ENCODE assay signal across 21 cellular contexts in the genomic region with DNA sequence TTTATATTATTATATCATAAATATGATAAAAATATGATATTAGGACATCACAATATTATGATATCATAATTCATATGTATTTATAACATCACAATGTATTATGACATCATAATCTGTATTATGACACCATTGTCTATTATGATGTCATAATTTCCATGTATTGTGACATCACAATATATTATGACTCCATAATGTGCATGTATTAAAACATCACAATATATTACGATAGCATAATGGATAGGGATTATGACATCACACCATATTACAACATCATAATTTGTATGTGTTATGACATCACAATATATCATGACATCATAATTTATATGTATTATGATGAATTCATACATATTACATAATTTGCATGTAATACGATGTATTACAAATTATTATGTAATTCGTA.
A peak's percentile ranks its signal among the peaks of the same experiment; 100 is the strongest.
DNase-seq lines count a peak whose midpoint lies in the region; ATAC-seq, FAIRE-seq and TF ChIP-seq lines count a peak whose summit lies in the region.
"Had no signal": no experiment of that assay in that cellular context is flagged by ENCODE, and none has a peak within 500 bp of the region (broad histone marks: within the 10 kb centered on the region; RNA-seq: fewer than 3 reads in every experiment).

No MANE protein-coding gene starts in this region.

- CTCF ChIA-PET in HepG2 (lab: Yijun Ruan, JAX; ENCODE audit: low intra/inter-chr PET ratio, low total read pairs) (no interaction called here), GM12878 (lab: Yijun Ruan, JAX) (no interaction called here)

- no peak for TF ChIP-seq POLR2A in HepG2 (IDR thresholded peaks at IDR 0.05; ENCODE audit: insufficient read depth in 1 of 2, low read depth in 2 of 2, low read length in 2 of 2)
- TF ChIP-seq POLR2A in right lobe of liver (IDR thresholded peaks at IDR 0.05) = no peak
- no peak for TF ChIP-seq POLR2A in GM12878 (IDR thresholded peaks at IDR 0.05; ENCODE audit: low read depth, low read length)

- H3K27me3 Mint-ChIP-seq in activated naive CD8-positive, alpha-beta T cell treated with anti-CD3 and anti-CD28 coated beads, Interleukin-2, amount 50 U/mL, for 24 hours = no peaks in the 10 kb centered on the region
- H3K27me3 Mint-ChIP-seq: B cell, IgD-negative memory B cell had no signal

- no peak overlapping the region for H3K4me2 ChIP-seq in HepG2 (ENCODE audit: low read depth, low read length)
- H3K4me2 ChIP-seq in GM12878 (ENCODE audit: control insufficient read depth, insufficient read depth) = no peak overlapping the region
- H3K4me2 ChIP-seq: BLaER1 treated with 17β-estradiol and CSF1 and Interleukin-3, amounts not matched to agents 10 nM and 100 nM; KMS-11 had no signal

- H4K20me1 ChIP-seq in HepG2 (ENCODE audit: insufficient read depth, low read length) (no peaks in the 10 kb centered on the region), GM12878 (ENCODE audit: control insufficient read depth, insufficient read depth) (no peaks in the 10 kb centered on the region)
- H4K20me1 ChIP-seq: BLaER1 treated with 17β-estradiol and CSF1 and Interleukin-3, amounts not matched to agents 10 nM and 100 nM had no signal

- H3K36me3 ChIP-seq in HepG2 (replicated peaks in 1 of 2; ENCODE audit: control insufficient read depth in 1 of 2, insufficient read depth in 2 of 2, low read length in 2 of 2) = no peaks in the 10 kb centered on the region
- no peaks in the 10 kb centered on the region for H3K36me3 ChIP-seq in right lobe of liver
- no peaks in the 10 kb centered on the region for H3K36me3 ChIP-seq in HUES64 (ENCODE audit: insufficient read depth, low read length)
- H3K36me3 ChIP-seq in GM12878 (ENCODE audit: control insufficient read depth in 2 of 2, insufficient read depth in 2 of 2, low read length in 1 of 2) = no peaks in the 10 kb centered on the region
- H3K36me3 ChIP-seq: BLaER1 treated with 17β-estradiol and CSF1 and Interleukin-3, amounts not matched to agents 10 nM and 100 nM had no signal

- no peak for TF ChIP-seq CTCF in HepG2 (CRISPR knock-in tag; IDR thresholded peaks at IDR 0.05)
- TF ChIP-seq CTCF in right lobe of liver (IDR thresholded peaks at IDR 0.05) = no peak
- no peak for TF ChIP-seq CTCF in GM12878 (IDR thresholded peaks at IDR 0.05 in 2 of 3, conservative IDR thresholded peaks at IDR 0.05 in 1 of 3; ENCODE audit: control insufficient read depth in 2 of 3, extremely low read depth in 1 of 3, insufficient read depth in 1 of 3, low read depth in 3 of 3, low read length in 3 of 3)

- no peaks in the 10 kb centered on the region for H3K4me1 Mint-ChIP-seq in activated naive CD8-positive, alpha-beta T cell treated with anti-CD3 and anti-CD28 coated beads, Interleukin-2, amount 50 U/mL, for 24 hours
- H3K4me1 Mint-ChIP-seq: B cell, H9, IgD-negative memory B cell had no signal

- TF ChIP-seq EP300 in HepG2 (IDR thresholded peaks at IDR 0.05; ENCODE audit: low read depth in 2 of 2, low read length in 2 of 2) = no peak
- no peak for TF ChIP-seq EP300 in HepG2 (CRISPR knock-in tag; IDR thresholded peaks at IDR 0.05; ENCODE audit: borderline replicate concordance)
- TF ChIP-seq EP300 in GM12878 (IDR thresholded peaks at IDR 0.05; ENCODE audit: borderline replicate concordance in 1 of 2, control insufficient read depth in 1 of 2, low read depth in 2 of 2, low read length in 2 of 2) = no peak

- H3K27me3 ChIP-seq in HepG2 (ENCODE audit: control insufficient read depth in 1 of 2, insufficient read depth in 2 of 2, low read length in 2 of 2) = no peaks in the 10 kb centered on the region
- H3K27me3 ChIP-seq in right lobe of liver = no peaks in the 10 kb centered on the region
- no peaks in the 10 kb centered on the region for H3K27me3 ChIP-seq in HUES64 (ENCODE audit: insufficient read depth, low read length)
- H3K27me3 ChIP-seq in GM12878 (replicated peaks in 1 of 2; ENCODE audit: control insufficient read depth in 2 of 2, insufficient read depth in 2 of 2, low read length in 1 of 2) = no peaks in the 10 kb centered on the region
- H3K27me3 ChIP-seq: BLaER1 treated with 17β-estradiol and CSF1 and Interleukin-3, amounts not matched to agents 10 nM and 100 nM had no signal

- no peak for FAIRE-seq in HepG2 (lab: Jason Lieb, UNC)
- no peak for FAIRE-seq in GM12878 (lab: Jason Lieb, UNC)
- FAIRE-seq in frontal cortex (lab: Jason Lieb, UNC) = peak; percentile 67
- FAIRE-seq: H1 had no signal

- WGBS in HepG2 (ENCODE audit: low lambda C conversion rate) = 30% methylated on average over 3 of the region's 3 CpGs
- WGBS in right lobe of liver (ENCODE audit: insufficient coverage, low coverage, low lambda C conversion rate, missing lambda C conversion rate) = 76% methylated on average over 3 of the region's 3 CpGs
- WGBS in HUES64 = 94% methylated on average over 2 of the region's 3 CpGs
- WGBS in GM12878 (ENCODE audit: insufficient coverage, insufficient replicate concordance, low lambda C conversion rate, missing lambda C conversion rate) = 29% methylated on average over 3 of the region's 3 CpGs

- no peaks in the 10 kb centered on the region for H3K79me2 ChIP-seq in HepG2 (ENCODE audit: insufficient read depth, low read length)
- no peaks in the 10 kb centered on the region for H3K79me2 ChIP-seq in GM12878 (ENCODE audit: control insufficient read depth, insufficient read depth, low read length)

- ATAC-seq in HepG2 (no peak), right lobe of liver (no peak), GM12878 (no peak), HG03097 (IDR thresholded peaks at IDR 0.05; ENCODE audit: low FRiP score, unreplicated experiment) (no peak)
- ATAC-seq in activated naive CD8-positive, alpha-beta T cell treated with anti-CD3 and anti-CD28 coated beads, Interleukin-2, amount 50 U/mL, for 24 hours = no peak
- ATAC-seq: CD8-positive, alpha-beta T cell had no signal

- H2AFZ ChIP-seq in HepG2 (ENCODE audit: low read length) = no peak overlapping the region
- H2AFZ ChIP-seq in GM12878 (ENCODE audit: control insufficient read depth, low read depth, low read length) = no peak overlapping the region

- no peaks in the 10 kb centered on the region for H3K36me3 Mint-ChIP-seq in activated naive CD8-positive, alpha-beta T cell treated with anti-CD3 and anti-CD28 coated beads, Interleukin-2, amount 50 U/mL, for 24 hours (ENCODE audit: low read depth)
- H3K36me3 Mint-ChIP-seq: CD8-positive, alpha-beta T cell; IgD-negative memory B cell had no signal

- TF ChIP-seq RAD21 in HepG2 (CRISPR knock-in tag; IDR thresholded peaks at IDR 0.05) = no peak
- TF ChIP-seq RAD21 in GM12878 (IDR thresholded peaks at IDR 0.05; ENCODE audit: insufficient read depth, low read depth, low read length) = no peak

- H3K4me1 ChIP-seq in HepG2 (ENCODE audit: insufficient read depth, low read length) = no peaks in the 10 kb centered on the region
- H3K4me1 ChIP-seq in right lobe of liver = no peaks in the 10 kb centered on the region
- H3K4me1 ChIP-seq in HUES64 (ENCODE audit: insufficient read depth, low read length) = no peaks in the 10 kb centered on the region
- no peaks in the 10 kb centered on the region for H3K4me1 ChIP-seq in GM12878 (ENCODE audit: control insufficient read depth, insufficient read depth, low read length)

- BruUV-seq in HepG2 (replicated peaks; lab: Mats Ljungman, UMichigan) (no TSS peak), GM12878 (replicated peaks; lab: Mats Ljungman, UMichigan) (no TSS peak)

- H3K9me3 ChIP-seq in HepG2 (ENCODE audit: low read length) (peaks cover 69% of the 10 kb centered on the region), right lobe of liver (no peaks in the 10 kb centered on the region), HUES64 (ENCODE audit: insufficient read depth, low read depth, low read length) (peaks cover 85% of the 10 kb centered on the region), GM12878 (replicated peaks; ENCODE audit: control insufficient read depth, insufficient read depth, low read length) (no peaks in the 10 kb centered on the region; the same call in 2 of the 3 replicates)
- H3K9me3 ChIP-seq: BLaER1 treated with 17β-estradiol and CSF1 and Interleukin-3, amounts not matched to agents 10 nM and 100 nM had no signal

- in situ Hi-C loops in HepG2 (cut with HindIII; ENCODE audit: extremely low pct_ligation_motif_present, low pct_unique_long_range_greater_than_20kb) (no loop called here), GM12878 (cut with MboI) (no loop called here)

- no peak overlapping the region for H3K9ac ChIP-seq in HepG2 (ENCODE audit: insufficient read depth, low read depth, low read length)
- H3K9ac ChIP-seq in HUES64 (ENCODE audit: low read depth, low read length) = no peak overlapping the region
- no peak overlapping the region for H3K9ac ChIP-seq in GM12878 (ENCODE audit: control insufficient read depth, insufficient read depth, low read length)
- H3K9ac ChIP-seq: BLaER1 treated with 17β-estradiol and CSF1 and Interleukin-3, amounts not matched to agents 10 nM and 100 nM; KMS-11 had no signal

- H3K27ac Mint-ChIP-seq in activated naive CD8-positive, alpha-beta T cell treated with anti-CD3 and anti-CD28 coated beads, Interleukin-2, amount 50 U/mL, for 24 hours = no peak overlapping the region
- H3K27ac Mint-ChIP-seq: B cell; CD8-positive, alpha-beta T cell; H9; IgD-negative memory B cell had no signal

- peaks cover 18% of the 10 kb centered on the region for H3K9me3 Mint-ChIP-seq in activated naive CD8-positive, alpha-beta T cell treated with anti-CD3 and anti-CD28 coated beads, Interleukin-2, amount 50 U/mL, for 24 hours

- RAD21 ChIA-PET in GM12878 (lab: Charles Lee; ENCODE audit: unreplicated experiment) = no interaction called here

- POLR2A ChIA-PET in HepG2 (lab: Yijun Ruan, JAX) (no interaction called here), GM12878 (lab: Charles Lee) (no interaction called here)

- DNase-seq in HepG2 (ENCODE audit: low spot score) (no peak), right lobe of liver (no peak), GM12878 (ENCODE audit: low read depth, low spot score) (no peak), frontal cortex (ENCODE audit: low spot score in 2 of 2) (no peak)
- no peak for DNase-seq in activated naive CD8-positive, alpha-beta T cell treated with anti-CD3 and anti-CD28 coated beads, Interleukin-2, amount 50 U/mL, for 24 hours
- no peak for DNase-seq in activated CD4-positive, CD25-positive, alpha-beta regulatory T cell treated with anti-CD3 and anti-CD28 coated beads, Interleukin-2, amount 50 U/mL, for 72 hours
- DNase-seq: 8988T; Calu3; CD8-positive, alpha-beta T cell; DMS53; DND-41; EL; GDM1; H9 had no signal

- H3K4me3 Mint-ChIP-seq in activated naive CD8-positive, alpha-beta T cell treated with anti-CD3 and anti-CD28 coated beads, Interleukin-2, amount 50 U/mL, for 24 hours = no peak overlapping the region
- H3K4me3 Mint-ChIP-seq: B cell; CD8-positive, alpha-beta T cell; H9 had no signal

- H3K27ac ChIP-seq in HepG2 (ENCODE audit: extremely low read length, insufficient read depth, low read length) = no peak overlapping the region
- no peak overlapping the region for H3K27ac ChIP-seq in right lobe of liver
- H3K27ac ChIP-seq in HUES64 (ENCODE audit: low read depth, low read length) = no peak overlapping the region
- no peak overlapping the region for H3K27ac ChIP-seq in GM12878 (ENCODE audit: control insufficient read depth, insufficient read depth)
- H3K27ac ChIP-seq: BLaER1 treated with 17β-estradiol and CSF1 and Interleukin-3, amounts not matched to agents 10 nM and 100 nM; KMS-11 had no signal

- intact Hi-C loops in HepG2 (cut with micrococcal nuclease; ENCODE audit: unreplicated experiment) = no loop called here
- intact Hi-C loops in right lobe of liver (cut with DNase I) = loop anchor here in 1 of 2 donors (10.0 kb wide), 1 partner anchor 60 kb away; no protein-coding TSS in a partner anchor
- intact Hi-C loops in GM12878 (cut with micrococcal nuclease; ENCODE audit: unreplicated experiment) = no loop called here

- SMC1A ChIA-PET in GM12878 (lab: Charles Lee; ENCODE audit: uncharacterized antibody, unreplicated experiment) = no interaction called here

- H3K4me3 ChIP-seq in HepG2 (replicated peaks in 1 of 3; ENCODE audit: insufficient read depth in 1 of 3, low read depth in 2 of 3, low read length in 3 of 3) = no peak overlapping the region
- H3K4me3 ChIP-seq in right lobe of liver = no peak overlapping the region
- H3K4me3 ChIP-seq in HUES64 (ENCODE audit: low read length) = 0 out of 2 replicates have a peak overlapping the region, but pooled peaks have one; percentile 13
- no peak overlapping the region for H3K4me3 ChIP-seq in GM12878
- H3K4me3 ChIP-seq: BLaER1 treated with 17β-estradiol and CSF1 and Interleukin-3, amounts not matched to agents 10 nM and 100 nM had no signal
